ENCODE assay signal across 10 cellular contexts in genomic region chr4:20249333-20249732, GRCh38. TPM values are rescaled to one million over a fixed set of nuclear protein-coding genes. Genes with fewer than 3 reads are reported as not detected.
DNase-seq lines count a peak whose midpoint lies in the region; ATAC-seq and TF ChIP-seq lines count a peak whose summit lies in the region.
"Had no signal": no experiment of that assay in that cellular context is flagged by ENCODE, and none has a peak within 500 bp of the region (broad histone marks: within the 10 kb centered on the region; RNA-seq: fewer than 3 reads in every experiment).

No MANE protein-coding gene starts in this region.

- H3K36me3 ChIP-seq in Panc1 (ENCODE audit: control insufficient read depth, insufficient read depth, low read length) (no peaks in the 10 kb centered on the region), testis (ENCODE audit: low read depth, missing control alignments) (no peaks in the 10 kb centered on the region), esophagus squamous epithelium (no peaks in the 10 kb centered on the region)

- H3K4me3 ChIP-seq in Panc1 (ENCODE audit: low read depth in 2 of 2, low read length in 2 of 2) (no peak overlapping the region), fibroblast of pulmonary artery (replicated peaks; ENCODE audit: low read depth, low read length) (no peak overlapping the region), testis (no peak overlapping the region), esophagus squamous epithelium (no peak overlapping the region)

- H3K27ac ChIP-seq in Panc1 (ENCODE audit: low read length) (no peak overlapping the region), testis (no peak overlapping the region), esophagus squamous epithelium (no peak overlapping the region)

- peak; percentile 37 to 45 for DNase-seq in NCI-H524 (lab: John Stamatoyannopoulos, UW)
- DNase-seq in NCI-H524 treated with DMSO at 0.1 percent for 48 hours (lab: John Stamatoyannopoulos, UW), result no peak
- no peak for DNase-seq in Panc1 (ENCODE audit: low read depth, low spot score)
- DNase-seq in fibroblast of pulmonary artery (ENCODE audit: low read depth), result peak; percentile 81
- no peak for DNase-seq in testis
- DNase-seq in esophagus squamous epithelium (lab: John Stamatoyannopoulos, UW), result no peak
- DNase-seq in activated effector memory CD4-positive, alpha-beta T cell treated with Interleukin-2 at 50 U/mL for 16 hours, result no peak
- DNase-seq: NCI-H2107; stimulated activated CD4-positive, alpha-beta T cell treated with anti-CD3 and anti-CD28 coated beads, Interleukin-1b, Interleukin-23, amount 100 ng/mL, for 48 hours had no signal

- intact Hi-C loops in Panc1 (cut with micrococcal nuclease; ENCODE audit: unreplicated experiment) (no loop called here), testis (cut with DNase I; ENCODE audit: low total_unique reads) (no loop called here), esophagus squamous epithelium (cut with DNase I) (no loop called here)

- TF ChIP-seq POLR2A in testis (IDR thresholded peaks at IDR 0.05) (no peak), esophagus squamous epithelium (IDR thresholded peaks at IDR 0.05) (no peak)

- no peaks in the 10 kb centered on the region for H3K27me3 ChIP-seq in Panc1 (ENCODE audit: control insufficient read depth, insufficient read depth, low read length)
- no peaks in the 10 kb centered on the region for H3K27me3 ChIP-seq in testis
- peaks cover 0 to 31% (median 6%) of the 10 kb centered on the region in 4 donors for H3K27me3 ChIP-seq in esophagus squamous epithelium

- TF ChIP-seq CTCF in Panc1 (IDR thresholded peaks at IDR 0.05) (peak; percentile 33; the same call in 1 of the 2 replicates), fibroblast of pulmonary artery (IDR thresholded peaks at IDR 0.05; ENCODE audit: low read length, missing control alignments) (peak; percentile 86), testis (IDR thresholded peaks at IDR 0.05) (peak in 2 of 3 experiments; percentile 9 to 25), esophagus squamous epithelium (IDR thresholded peaks at IDR 0.05) (peak in 2 of 6 experiments; percentile 18 to 40)

- ATAC-seq in Panc1 (no peak), GM18511 (IDR thresholded peaks at IDR 0.05; ENCODE audit: unreplicated experiment) (no peak)

- WGBS in testis, 2 donors, result 30 to 31% methylated on average over 2 of the region's 2 CpGs
- whole genome bisulfite sequencing in esophagus squamous epithelium, 2 donors, result 37 to 40% methylated on average over 2 of the region's 2 CpGs

- H3K9me3 ChIP-seq in Panc1 (ENCODE audit: control insufficient read depth, insufficient read depth, low read depth, low read length) (no peaks in the 10 kb centered on the region), testis (no peaks in the 10 kb centered on the region), esophagus squamous epithelium (no peaks in the 10 kb centered on the region)

- CTCF ChIA-PET in Panc1 (lab: Charles Lee), result no interaction called here

- in situ Hi-C loops in Panc1 (cut with HindIII; ENCODE audit: low pct_unique_long_range_greater_than_20kb, low sequenced_read_pairs), result no loop called here

- BruUV-seq in Panc1 (replicated peaks; lab: Mats Ljungman, UMichigan), result no TSS peak

- H3K4me1 ChIP-seq in Panc1 (ENCODE audit: control insufficient read depth, insufficient read depth, low read length), result no peaks in the 10 kb centered on the region
- H3K4me1 ChIP-seq in testis, result no peaks in the 10 kb centered on the region
- H3K4me1 ChIP-seq in esophagus squamous epithelium, result peaks cover 13 to 38% (median 21%) of the 10 kb centered on the region in 3 donors

- POLR2A ChIA-PET in Panc1 (lab: Charles Lee), result no interaction called here

RNA-seq across cellular contexts. Expression of gene SLIT2, which starts 2.4 kb away (rescaled TPM):
- total RNA-seq in Panc1 (2021; ENCODE audit: unreplicated experiment) (0.28 TPM), testis (10 to 100 TPM in 1 of 2 donors, 1 to 10 TPM in 1; 5.5 to 11.4 TPM), esophagus squamous epithelium (10 to 100 TPM in 1 of 4 donors, 1 to 10 TPM in 3; 2.4 to 16.0 (median 4.7) TPM)
- not detected for polyA plus RNA-seq in Panc1 (2012; ENCODE audit: insufficient read length)
- polyA plus RNA-seq in testis (ENCODE audit: insufficient read depth, low read depth, low replicate concordance), result 8.7 TPM

Comparison
In these comparisons a context has a peak if more than half of its experiments do, and no peak if none do; other contexts are left out.
1. DNase-seq: peak in NCI-H524 (2 of 2) and fibroblast of pulmonary artery (single experiment); none in NCI-H524 treated with DMSO at 0.1 percent for 48 hours (single experiment), Panc1 (single experiment), testis (single experiment), esophagus squamous epithelium (single experiment) and activated effector memory CD4-positive, alpha-beta T cell treated with Interleukin-2 at 50 U/mL for 16 hours (single experiment).